ENCODE assay signal across 8 cellular contexts in genomic region chr4:1192091-1192492, GRCh38. TPM values are rescaled to one million over a fixed set of nuclear protein-coding genes. Genes with fewer than 3 reads are reported as not detected.
DNase-seq lines count a peak whose midpoint lies in the region; ATAC-seq and TF ChIP-seq lines count a peak whose summit lies in the region.

No MANE protein-coding gene starts in this region.

- intact Hi-C loops in A673 (cut with micrococcal nuclease; ENCODE audit: unreplicated experiment): no loop called here
- intact Hi-C loops in mucosa of descending colon (cut with DNase I, micrococcal nuclease): no loop called here

- POLR2A ChIA-PET in A673 (lab: Charles Lee; ENCODE audit: low non-redundant PET): no interaction called here

- DNase-seq in A673 (ENCODE audit: low spot score) (peak; percentile 44), NCI-H446 (lab: John Stamatoyannopoulos, UW) (peak; percentile 73 to 91), epidermal melanocyte (ENCODE audit: insufficient read length, low spot score) (peak; percentile 100), mucosa of descending colon (peak; percentile 68 to 84 (median 75)), NCI-H345 treated with DMSO at 0.1 percent for 48 hours (lab: John Stamatoyannopoulos, UW; ENCODE audit: unreplicated experiment) (no peak)
- no peak for DNase-seq in stimulated activated CD8-positive, alpha-beta memory T cell treated with anti-CD3 and anti-CD28 coated beads, Interleukin-4, amount 100 ng/mL, for 48 hours

- H3K9me3 ChIP-seq in A673 (ENCODE audit: low read depth, low read length, poor library complexity, severe bottlenecking) (no peaks in the 10 kb centered on the region), mucosa of descending colon (no peaks in the 10 kb centered on the region)

- H3K27me3 ChIP-seq in A673 (replicated peaks; ENCODE audit: insufficient read depth, low read depth, low read length, poor library complexity): peaks cover 4% of the 10 kb centered on the region

- BruUV-seq in A673 (replicated peaks; lab: Mats Ljungman, UMichigan): no TSS peak

- CTCF ChIA-PET in A673 (lab: Charles Lee): no interaction called here

- peak; percentile 93 for ATAC-seq in mucosa of descending colon
- ATAC-seq in GM18873 (IDR thresholded peaks at IDR 0.05; ENCODE audit: low FRiP score, unreplicated experiment): no peak
- ATAC-seq in GM19351 (IDR thresholded peaks at IDR 0.05; ENCODE audit: unreplicated experiment): no peak

- H3K27ac ChIP-seq in A673 (ENCODE audit: low read depth, low read length, poor library complexity, severe bottlenecking): no peak overlapping the region

- TF ChIP-seq CTCF in A673 (conservative IDR thresholded peaks at IDR 0.05; ENCODE audit: low read depth, low read length) (no peak), mucosa of descending colon (IDR thresholded peaks at IDR 0.05) (no peak)

- H3K36me3 ChIP-seq in A673 (ENCODE audit: insufficient read depth, low read length, poor library complexity, severe bottlenecking) (no peaks in the 10 kb centered on the region), mucosa of descending colon (ENCODE audit: low read depth) (no peaks in the 10 kb centered on the region)

- H3K4me3 ChIP-seq in A673 (ENCODE audit: low read depth, low read length, poor library complexity, severe bottlenecking) (no peak overlapping the region), mucosa of descending colon (no peak overlapping the region)

- no peaks in the 10 kb centered on the region for H3K4me1 ChIP-seq in A673 (ENCODE audit: insufficient read depth, low read length, poor library complexity, severe bottlenecking)
- peaks cover 20% of the 10 kb centered on the region for H3K4me1 ChIP-seq in mucosa of descending colon (ENCODE audit: low read depth)

RNA-seq across cellular contexts. Expression of gene SPON2, which starts 19.7 kb away (rescaled TPM):
- total RNA-seq in A673 (2021) (2.3 and 4.8 TPM in 2 replicates), mucosa of descending colon (10 to 100 TPM; 19.6 to 42.1 (median 41.4) TPM)

RNA-seq across cellular contexts. Expression of gene CTBP1, which starts 56.8 kb away (rescaled TPM):
- total RNA-seq in A673 (2021) (187 and 196 TPM in 2 replicates), mucosa of descending colon (100 to 1,000 TPM; 151 to 188 (median 168) TPM)

Comparison
In these comparisons a context has a peak if more than half of its experiments do, and no peak if none do; other contexts are left out.
1. DNase-seq: peak in A673 (single experiment), NCI-H446 (2 of 2), epidermal melanocyte (single experiment) and mucosa of descending colon (3 of 3); none in stimulated activated CD8-positive, alpha-beta memory T cell treated with anti-CD3 and anti-CD28 coated beads, Interleukin-4, amount 100 ng/mL, for 48 hours (single experiment) and NCI-H345 treated with DMSO at 0.1 percent for 48 hours (single experiment).